In the genomic region with DNA sequence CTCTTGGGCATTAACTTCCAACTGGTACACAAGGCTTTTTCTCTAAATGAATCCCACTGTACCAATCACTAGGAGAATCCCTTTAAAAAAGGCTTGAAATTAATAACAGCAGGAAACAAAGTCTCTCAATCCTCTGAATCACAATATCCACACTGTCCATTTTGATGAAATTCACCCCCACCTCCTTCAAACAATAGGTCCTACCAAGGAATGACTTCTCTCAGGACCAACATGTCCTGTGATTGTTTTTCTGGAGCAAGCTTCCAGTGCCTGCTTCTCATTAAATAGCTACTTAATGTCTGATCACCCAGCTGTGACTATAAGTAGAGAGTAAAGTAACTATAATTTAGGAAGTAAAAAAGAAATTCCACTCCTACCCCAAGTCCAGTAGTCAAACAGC, we compare ENCODE assay signal across 22 cellular contexts. TPM values are rescaled to one million over a fixed set of nuclear protein-coding genes. Genes with fewer than 3 reads are reported as not detected.
A peak's percentile ranks its signal among the peaks of the same experiment; 100 is the strongest.
DNase-seq lines count a peak whose midpoint lies in the region; ATAC-seq and TF ChIP-seq lines count a peak whose summit lies in the region.
"Had no signal": no experiment of that assay in that cellular context is flagged by ENCODE, and none has a peak within 500 bp of the region (broad histone marks: within the 10 kb centered on the region; RNA-seq: fewer than 3 reads in every experiment).

No MANE protein-coding gene starts in this region.

- H3K36me3 Mint-ChIP-seq in activated T-cell treated with anti-CD3 and anti-CD28 coated beads, Interleukin-2, amount 50 U/mL, for 72 hours (ENCODE audit: insufficient read depth in 2 of 2): peaks cover 3 to 18% of the 10 kb centered on the region in 2 donors

- H3K4me1 ChIP-seq in neutrophil (ENCODE audit: control insufficient read depth in 1 of 2, insufficient read depth in 1 of 2, low read depth in 1 of 2, low read length in 1 of 2) (peaks cover 53 to 59% of the 10 kb centered on the region in 2 experiments), upper lobe of left lung (peaks cover 46 to 55% (median 49%) of the 10 kb centered on the region in 4 donors)

- TF ChIP-seq CTCF in dorsolateral prefrontal cortex (IDR thresholded peaks at IDR 0.05 in 54 of 56, conservative IDR thresholded peaks at IDR 0.05 in 2 of 56; ENCODE audit: low read depth in 1 of 56, partially characterized antibody in 56 of 56): no peak
- TF ChIP-seq CTCF in neutrophil (IDR thresholded peaks at IDR 0.05): no peak
- TF ChIP-seq CTCF in upper lobe of left lung (IDR thresholded peaks at IDR 0.05): no peak

- H3K27ac ChIP-seq in dorsolateral prefrontal cortex (peak overlapping the region in 55 of 59 donors; percentile 0 to 91 (median 74)), neutrophil (peak overlapping the region; percentile 28), upper lobe of left lung (peak overlapping the region in 3 of 4 donors; percentile 7 to 86 (median 10))
- H3K27ac ChIP-seq: foreskin keratinocyte had no signal

- H3K27me3 Mint-ChIP-seq in activated T-cell treated with anti-CD3 and anti-CD28 coated beads, Interleukin-2, amount 50 U/mL, for 72 hours (ENCODE audit: low read depth): no peaks in the 10 kb centered on the region
- H3K27me3 Mint-ChIP-seq: memory B cell had no signal

- TF ChIP-seq POLR2A in upper lobe of left lung (IDR thresholded peaks at IDR 0.05): no peak

- peaks cover 35% of the 10 kb centered on the region for H3K4me1 Mint-ChIP-seq in activated T-cell treated with anti-CD3 and anti-CD28 coated beads, Interleukin-2, amount 50 U/mL, for 72 hours (ENCODE audit: low read depth)

- no peak for DNase-seq in activated T-cell treated with anti-CD3 and anti-CD28 coated beads, Interleukin-2, amount 50 U/mL, for 72 hours
- no peak for DNase-seq in activated T-cell treated with anti-CD3 and anti-CD28 coated beads, Interleukin-2, amount 50 U/mL, for 48 hours
- no peak for DNase-seq in dorsolateral prefrontal cortex
- no peak for DNase-seq in upper lobe of left lung
- DNase-seq in DMS153 treated with DMSO at 0.1 percent for 48 hours (lab: John Stamatoyannopoulos, UW; ENCODE audit: unreplicated experiment): no peak
- DNase-seq: activated CD8-positive, alpha-beta memory T cell treated with anti-CD3 and anti-CD28 coated beads, Interleukin-2, amount 50 U/mL, for 4 hours; activated naive CD4-positive, alpha-beta T cell treated with anti-CD3 and anti-CD28 coated beads, Interleukin-2, amount 50 U/mL, for 16 hours; effector memory CD4-positive, alpha-beta T cell; foreskin keratinocyte; H9; NCI-H1694 treated with DMSO at 0.1 percent for 48 hours; NCI-H524; occipital lobe; stimulated activated CD4-positive, alpha-beta T cell treated with anti-CD3 and anti-CD28 coated beads, Interleukin-12 subunit alpha, Interleukin-12 subunit beta, amount 100 ng/mL, for 4 hours had no signal

- H3K9me3 Mint-ChIP-seq in activated T-cell treated with anti-CD3 and anti-CD28 coated beads, Interleukin-2, amount 50 U/mL, for 72 hours: no peaks in the 10 kb centered on the region
- H3K9me3 Mint-ChIP-seq: H9; memory B cell; T-helper 2 cell treated with Interferon-gamma antibody and Interleukin-4, amounts not matched to agents 5 μg/mL and 100 μg/mL, for 36 hours had no signal

- peak overlapping the region in 1 of 2 donors; percentile 7 for H3K4me3 Mint-ChIP-seq in activated T-cell treated with anti-CD3 and anti-CD28 coated beads, Interleukin-2, amount 50 U/mL, for 72 hours
- H3K4me3 Mint-ChIP-seq: H9; memory B cell; T-helper 2 cell treated with Interferon-gamma antibody and Interleukin-4, amounts not matched to agents 5 μg/mL and 100 μg/mL, for 36 hours had no signal

- no peak for TF ChIP-seq EP300 in upper lobe of left lung (IDR thresholded peaks at IDR 0.05)

- H3K4me3 ChIP-seq in dorsolateral prefrontal cortex: no peak overlapping the region
- no peak overlapping the region for H3K4me3 ChIP-seq in neutrophil (ENCODE audit: low read depth in 1 of 2, low read length in 1 of 2)
- H3K4me3 ChIP-seq in upper lobe of left lung: no peak overlapping the region

- H3K9me3 ChIP-seq in neutrophil: no peaks in the 10 kb centered on the region
- no peaks in the 10 kb centered on the region for H3K9me3 ChIP-seq in upper lobe of left lung

- H3K27me3 ChIP-seq in dorsolateral prefrontal cortex: no peaks in the 10 kb centered on the region
- no peaks in the 10 kb centered on the region for H3K27me3 ChIP-seq in neutrophil
- H3K27me3 ChIP-seq in upper lobe of left lung: no peaks in the 10 kb centered on the region
- H3K27me3 ChIP-seq: foreskin keratinocyte had no signal

- H3K27ac Mint-ChIP-seq in activated T-cell treated with anti-CD3 and anti-CD28 coated beads, Interleukin-2, amount 50 U/mL, for 72 hours: peak overlapping the region; percentile 70
- H3K27ac Mint-ChIP-seq: memory B cell had no signal

- no peak for ATAC-seq in activated T-cell treated with anti-CD3 and anti-CD28 coated beads, Interleukin-2, amount 50 U/mL, for 72 hours (replicated peaks in 1 of 2)
- ATAC-seq in upper lobe of left lung (ENCODE audit: low FRiP score in 2 of 2): no peak
- ATAC-seq in GM21390 (IDR thresholded peaks at IDR 0.05; ENCODE audit: unreplicated experiment): no peak
- ATAC-seq in activated CD4-positive, CD25-positive, alpha-beta regulatory T cell treated with anti-CD3 and anti-CD28 coated beads, Interleukin-2, amount 50 U/mL, for 24 hours: no peak
- ATAC-seq: foreskin keratinocyte had no signal

- intact Hi-C loops in dorsolateral prefrontal cortex (cut with DNase I): no loop called here

- H3K36me3 ChIP-seq in neutrophil (no peaks in the 10 kb centered on the region), upper lobe of left lung (peaks cover 0 to 14% (median under 1%) of the 10 kb centered on the region in 4 donors)

RNA-seq across cellular contexts. Expression of gene NUMA1, which starts 13.1 kb away (rescaled TPM):
- total RNA-seq in activated T-cell treated with anti-CD3 and anti-CD28 coated beads, Interleukin-2, amount 50 U/mL, for 72 hours: 100 to 1,000 TPM; 156 to 163 TPM
- total RNA-seq in dorsolateral prefrontal cortex: 100 to 1,000 TPM; 140 to 428 (median 218) TPM
- 100 to 1,000 TPM; 185 to 666 (median 241) TPM for total RNA-seq in upper lobe of left lung

RNA-seq across cellular contexts. Expression of gene LRRC51, which starts 13.4 kb away (rescaled TPM):
- 1 to 10 TPM; 4.6 to 6.3 TPM for total RNA-seq in activated T-cell treated with anti-CD3 and anti-CD28 coated beads, Interleukin-2, amount 50 U/mL, for 72 hours
- total RNA-seq in dorsolateral prefrontal cortex: 10 to 100 TPM in 113 of 120 experiments, 1 to 10 TPM in 7; 7.7 to 39.9 (median 17.7) TPM
- total RNA-seq in upper lobe of left lung: 10 to 100 TPM in 3 of 6 donors, 1 to 10 TPM in 3; 5.3 to 19.2 (median 10.3) TPM

RNA-seq across cellular contexts. Expression of gene LAMTOR1, which starts 35.8 kb away (rescaled TPM):
- total RNA-seq in activated T-cell treated with anti-CD3 and anti-CD28 coated beads, Interleukin-2, amount 50 U/mL, for 72 hours: 10 to 100 TPM; 43.7 to 49.9 TPM
- total RNA-seq in dorsolateral prefrontal cortex (100 to 1,000 TPM in 2 of 120 experiments, 10 to 100 TPM in 118; 54.1 to 105 (median 74.6) TPM), upper lobe of left lung (100 to 1,000 TPM in 4 of 6 donors, 10 to 100 TPM in 2; 86.0 to 162 (median 114) TPM)

RNA-seq across cellular contexts. Expression of gene TOMT, which starts 38.5 kb away (rescaled TPM):
- total RNA-seq in activated T-cell treated with anti-CD3 and anti-CD28 coated beads, Interleukin-2, amount 50 U/mL, for 72 hours: not detected
- total RNA-seq in dorsolateral prefrontal cortex (1 to 10 TPM in 1 of 120 experiments, under 1 TPM in 8, not detected in 111; 0.49 to 1.0 (median 0.64) TPM), upper lobe of left lung (under 1 TPM in 1 of 6 donors, not detected in 5; 0.30 TPM)
- total RNA-seq: bronchial epithelial cell, foreskin keratinocyte, H9, M059J, occipital lobe, subcutaneous adipose tissue had no signal

RNA-seq across cellular contexts. Expression of gene ANAPC15, which starts 45.2 kb away (rescaled TPM):
- 10 to 100 TPM; 63.8 to 79.8 TPM for total RNA-seq in activated T-cell treated with anti-CD3 and anti-CD28 coated beads, Interleukin-2, amount 50 U/mL, for 72 hours
- total RNA-seq in dorsolateral prefrontal cortex: 10 to 100 TPM; 28.2 to 59.0 (median 40.8) TPM
- total RNA-seq in upper lobe of left lung: 10 to 100 TPM; 12.8 to 39.1 (median 29.5) TPM

Comparison
In these comparisons a context has a peak if more than half of its experiments do, and no peak if none do; other contexts are left out.
1. H3K27ac ChIP-seq: peak in every context shown above with its lines; median percentile 74 in dorsolateral prefrontal cortex; 28 in neutrophil; 10 in upper lobe of left lung.